28 cellular contexts compared by ENCODE assay signal in genomic region chr5:73592546-73592945, GRCh38. TPM values are rescaled to one million over a fixed set of nuclear protein-coding genes. Genes with fewer than 3 reads are reported as not detected.
DNase-seq lines count a peak whose midpoint lies in the region; ATAC-seq, FAIRE-seq and TF ChIP-seq lines count a peak whose summit lies in the region.
"Had no signal": no experiment of that assay in that cellular context is flagged by ENCODE, and none has a peak within 500 bp of the region (broad histone marks: within the 10 kb centered on the region; RNA-seq: fewer than 3 reads in every experiment).

No MANE protein-coding gene starts in this region.

- POLR2A ChIA-PET in A549 (lab: Yijun Ruan, JAX): no interaction called here

- peak; percentile 86 for FAIRE-seq in A549 (lab: Jason Lieb, UNC)
- peak; percentile 84 for FAIRE-seq in H54 (lab: Jason Lieb, UNC)
- FAIRE-seq: bronchial epithelial cell, frontal cortex, GM12891 had no signal

- no peak for TF ChIP-seq EP300 in A549 (IDR thresholded peaks at IDR 0.05)

- no peaks in the 10 kb centered on the region for H3K27me3 ChIP-seq in brain microvascular endothelial cell (replicated peaks)
- H3K27me3 ChIP-seq in MG63: no peaks in the 10 kb centered on the region
- H3K27me3 ChIP-seq: tibial nerve had no signal

- peaks cover 30% of the 10 kb centered on the region for H3K4me1 ChIP-seq in A549

- no peak for TF ChIP-seq RAD21 in A549 (conservative IDR thresholded peaks at IDR 0.05 in 1 of 2, IDR thresholded peaks at IDR 0.05 in 1 of 2)

- CTCF ChIA-PET in A549 (lab: Yijun Ruan, JAX): interaction anchor here (2.2 to 10.3 kb wide), 7 partner anchors 14 to 199 kb away, joined by 5 to 315 read pairs (median 30); partner anchors contain the start of gene ARHGEF28

- H3K4me2 ChIP-seq in A549: peak overlapping the region; percentile 50; the same call in 2 of the 3 replicates
- H3K4me2 ChIP-seq: KMS-11 had no signal

- H3K4me3 ChIP-seq in A549: no peak overlapping the region
- no peak overlapping the region for H3K4me3 ChIP-seq in brain microvascular endothelial cell (ENCODE audit: low read depth, low read length)
- H3K4me3 ChIP-seq in MG63: no peak overlapping the region
- H3K4me3 ChIP-seq: tibial nerve had no signal

- TF ChIP-seq POLR2A in A549 (IDR thresholded peaks at IDR 0.05; ENCODE audit: low read length) (no peak), H54 (IDR thresholded peaks at IDR 0.05; ENCODE audit: low read depth, low read length) (no peak)

- H3K27ac ChIP-seq in A549 (peak overlapping the region; percentile 58 to 70; a peak in 4 of 6 replicates), brain microvascular endothelial cell (peak overlapping the region; percentile 57)
- H3K27ac ChIP-seq: KMS-11, tibial nerve had no signal

- DNase-seq in A549 (ENCODE audit: low read depth in 1 of 2, low spot score in 1 of 2) (peak in 1 of 2 experiments; percentile 22), H54 (ENCODE audit: insufficient read length, low spot score) (no peak), brain microvascular endothelial cell (no peak), iris pigment epithelial cell (ENCODE audit: low read depth) (peak; percentile 50), MG63 (no peak), NCI-H1092 (lab: John Stamatoyannopoulos, UW) (no peak), dedifferentiated amniotic fluid mesenchymal stem cell (ENCODE audit: extremely low spot score) (no peak)
- DNase-seq: activated CD4-positive, alpha-beta T cell treated with anti-CD3 and anti-CD28 coated beads for 1 hour; activated CD8-positive, alpha-beta T cell treated with anti-CD3 and anti-CD28 coated beads, Interleukin-2, amount 10 ng/mL, durations not matched to agents 7 days and 5 days; activated gamma-delta T cell treated with Interleukin-2 at 50 U/mL for 16 hours; activated T-cell treated with anti-CD3 and anti-CD28 coated beads, Interleukin-2, amount 50 U/mL, for 1 hour; CD4-positive, CD25-positive, alpha-beta regulatory T cell; cortex of kidney; DMS 273 treated with DMSO at 0.1 percent for 48 hours; NCI-H1092 treated with DMSO at 0.1 percent for 48 hours; NCI-H2029 treated with DMSO at 0.1 percent for 48 hours; NCI-H226; nucleus accumbens; OCI-M1; retina; Right ventricle myocardium superior; stimulated activated naive CD8-positive, alpha-beta T cell treated with anti-CD3 and anti-CD28 coated beads, Interleukin-15, amount 100 ng/mL, for 72 hours had no signal

- H3K36me3 ChIP-seq in brain microvascular endothelial cell (replicated peaks) (no peaks in the 10 kb centered on the region), MG63 (no peaks in the 10 kb centered on the region)
- H3K36me3 ChIP-seq: tibial nerve had no signal

- 0% methylated on average over 1 of the region's 1 CpG for WGBS in A549 (ENCODE audit: missing lambda C conversion rate)

- TF ChIP-seq CTCF in A549 (IDR thresholded peaks at IDR 0.05): no peak
- no peak for TF ChIP-seq CTCF in brain microvascular endothelial cell (IDR thresholded peaks at IDR 0.05; ENCODE audit: low read depth, low read length, missing control alignments)

- in situ Hi-C loops in brain microvascular endothelial cell (cut with HindIII; ENCODE audit: low pct_ligation_motif_present, low sequenced_read_pairs): loop anchor here (25.0 kb wide), 1 partner anchor 195 kb away; no protein-coding TSS in a partner anchor

- H3K9me3 ChIP-seq in A549 (no peaks in the 10 kb centered on the region), MG63 (no peaks in the 10 kb centered on the region)
- H3K9me3 ChIP-seq: tibial nerve had no signal

- ATAC-seq in A549: no peak
- no peak for ATAC-seq in HG02642 (IDR thresholded peaks at IDR 0.05; ENCODE audit: poor library complexity, unreplicated experiment)
- ATAC-seq: activated CD8-positive, alpha-beta T cell treated with anti-CD3 and anti-CD28 coated beads, Interleukin-2, amount 10 ng/mL, durations not matched to agents 7 days and 5 days; stimulated activated naive CD8-positive, alpha-beta T cell treated with anti-CD3 and anti-CD28 coated beads, Interleukin-15, amount 100 ng/mL, for 72 hours had no signal

TF ChIP-seq in A549, 52 proteins besides CTCF, POLR2A, EP300 and RAD21:
- no peak for TF ChIP-seq FOSL2 (IDR thresholded peaks at IDR 0.05)
- peak; percentile 17; the same call in 1 of the 2 replicates for TF ChIP-seq FOSL2 (CRISPR knock-in tag; IDR thresholded peaks at IDR 0.05)
- TF ChIP-seq, protein P1, sequence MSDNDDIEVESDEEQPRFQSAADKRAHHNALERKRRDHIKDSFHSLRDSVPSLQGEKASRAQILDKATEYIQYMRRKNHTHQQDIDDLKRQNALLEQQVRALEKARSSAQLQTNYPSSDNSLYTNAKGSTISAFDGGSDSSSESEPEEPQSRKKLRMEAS (IDR thresholded peaks at IDR 0.05): peak; percentile 19; the same call in 1 of the 2 replicates
- no peak for TF ChIP-seq BHLHE40 (IDR thresholded peaks at IDR 0.05; ENCODE audit: low read depth, low read length)
- peak; percentile 59; the same call in 1 of the 2 replicates for TF ChIP-seq GATA3 (IDR thresholded peaks at IDR 0.05; ENCODE audit: borderline replicate concordance)
TF ChIP-seq in A549: peak in this region for 3.

RNA-seq across cellular contexts. Expression of gene UTP15, which starts 27.0 kb away (rescaled TPM):
- polyA plus RNA-seq in A549 (2011; rRNA removed): 25.9 and 44.0 TPM in 2 replicates
- polyA plus RNA-seq in A549 (2012; cell fraction: cytosol; rRNA removed): 7.1 and 7.8 TPM in 2 replicates
- polyA plus RNA-seq in A549 (2012; cell fraction: nucleus; rRNA removed): 21.9 and 33.6 TPM in 2 replicates
- 21.6 to 24.8 TPM (median 22.6 TPM) in 3 replicates for polyA plus RNA-seq in A549 (2017; fragmentation: RNase III; extraction: RNeasy Plus Mini Kit Qiagen cat#74134 plus additional on column Dnase treatment)
- polyA minus RNA-seq in A549 (2011; rRNA and poly(A)+ RNA removed): 33.7 and 37.3 TPM in 2 replicates
- 13.1 and 21.2 TPM in 2 replicates for total RNA-seq in MG63 (2014; rRNA removed; shearing (Covaris generic); ENCODE audit: low replicate concordance)

RNA-seq across cellular contexts. Expression of gene ANKRA2, which starts 27.1 kb away (rescaled TPM):
- polyA plus RNA-seq in A549 (2011; rRNA removed): 26.8 and 38.3 TPM in 2 replicates
- polyA plus RNA-seq in A549 (2012; cell fraction: cytosol; rRNA removed): 5.1 and 5.5 TPM in 2 replicates
- polyA plus RNA-seq in A549 (2012; cell fraction: nucleus; rRNA removed): 3.3 TPM in 2 replicates
- polyA plus RNA-seq in A549 (2017; fragmentation: RNase III; extraction: RNeasy Plus Mini Kit Qiagen cat#74134 plus additional on column Dnase treatment): 10.7 to 13.2 TPM (median 12.5 TPM) in 3 replicates
- polyA minus RNA-seq in A549 (2011; rRNA and poly(A)+ RNA removed): 5.1 and 8.0 TPM in 2 replicates
- total RNA-seq in MG63 (2014; rRNA removed; shearing (Covaris generic); ENCODE audit: low replicate concordance): 9.4 and 22.2 TPM in 2 replicates

RNA-seq across cellular contexts. Expression of gene ARHGEF28, which starts 33.5 kb away (rescaled TPM):
- polyA plus RNA-seq in A549 (2011; rRNA removed) (22.3 and 28.9 TPM in 2 replicates), A549 (2017; fragmentation: RNase III; extraction: RNeasy Plus Mini Kit Qiagen cat#74134 plus additional on column Dnase treatment) (14.8 to 17.6 TPM (median 17.0 TPM) in 3 replicates)
- 4.2 and 5.0 TPM in 2 replicates for polyA plus RNA-seq in A549 (2012; cell fraction: cytosol; rRNA removed)
- 14.0 and 16.4 TPM in 2 replicates for polyA plus RNA-seq in A549 (2012; cell fraction: nucleus; rRNA removed)
- polyA minus RNA-seq in A549 (2011; rRNA and poly(A)+ RNA removed): 86.4 and 88.2 TPM in 2 replicates
- total RNA-seq in MG63 (2014; rRNA removed; shearing (Covaris generic); ENCODE audit: low replicate concordance): 7.6 and 8.0 TPM in 2 replicates
- total RNA-seq: activated CD8-positive, alpha-beta T cell treated with anti-CD3 and anti-CD28 coated beads, Interleukin-2, amount 10 ng/mL, durations not matched to agents 7 days and 5 days; CD4-positive, CD25-positive, alpha-beta regulatory T cell had no signal
- polyA plus RNA-seq: CD4-positive, CD25-positive, alpha-beta regulatory T cell had no signal
